ENCODE assay signal across 1 cellular context in genomic region chr2:74149570-74150319, GRCh38.
TF ChIP-seq lines count a peak whose summit lies in the region.

No MANE protein-coding gene starts in this region.

TF ChIP-seq in HepG2, 621 proteins besides CTCF, POLR2A, EP300 and RAD21:
- TF ChIP-seq SIX1 (CRISPR knock-in tag; IDR thresholded peaks at IDR 0.05; ENCODE audit: borderline replicate concordance) (no peak), ZNF891 (CRISPR knock-in tag; IDR thresholded peaks at IDR 0.05) (no peak), STAG1 (CRISPR knock-in tag; IDR thresholded peaks at IDR 0.05) (no peak), ZBTB40 (IDR thresholded peaks at IDR 0.05) (no peak), ZBTB40 (CRISPR knock-in tag; IDR thresholded peaks at IDR 0.05) (no peak), RFX5 (IDR thresholded peaks at IDR 0.05; ENCODE audit: low read depth, low read length) (peak; percentile 77), POLR2AphosphoS2 (IDR thresholded peaks at IDR 0.05; ENCODE audit: low read depth, low read length) (no peak)
